ENCODE assay signal across 8 cellular contexts in the genomic region with DNA sequence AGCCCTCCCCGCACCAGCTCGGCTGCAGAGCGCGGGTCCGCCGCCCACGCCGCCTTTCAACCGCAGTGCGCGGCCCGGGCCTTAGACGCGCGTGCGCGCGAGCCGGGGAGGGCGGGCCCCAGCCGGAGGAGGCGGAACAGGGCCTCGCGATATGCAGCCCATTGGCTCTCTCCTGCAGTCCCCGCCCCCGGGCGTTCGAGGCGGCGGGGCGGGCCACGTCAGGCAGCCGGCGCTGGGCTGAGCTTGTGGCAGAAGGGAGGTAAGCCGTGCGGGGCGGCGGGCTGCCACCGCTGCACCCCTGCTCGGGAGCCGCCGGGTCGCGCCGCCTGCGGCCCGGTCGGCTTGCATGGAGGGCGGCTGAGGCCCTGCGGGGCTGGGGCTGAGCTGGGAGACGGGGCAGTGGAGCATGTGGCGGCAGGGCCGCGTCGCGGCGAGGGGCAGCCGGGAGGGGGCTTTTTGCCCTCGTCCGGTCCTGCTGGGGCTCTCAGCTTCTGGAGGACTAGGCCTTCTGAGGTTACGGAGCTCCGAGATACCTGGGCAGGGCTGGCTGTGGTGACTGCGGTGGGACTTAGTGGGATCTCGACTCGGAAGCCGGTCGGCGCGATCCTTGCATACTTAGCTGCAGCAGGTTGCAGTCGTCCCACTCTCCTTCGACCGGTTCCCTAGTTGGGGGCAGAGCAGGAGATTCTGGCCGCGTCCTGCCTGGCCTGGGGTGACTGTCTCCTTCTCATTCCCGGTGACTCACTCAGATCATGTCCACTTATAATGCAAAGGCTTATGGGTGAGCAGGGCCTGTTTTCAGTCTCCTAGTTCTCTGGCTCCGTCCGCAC.
DNase-seq lines count a peak whose midpoint lies in the region; ATAC-seq and TF ChIP-seq lines count a peak whose summit lies in the region.

A gene with protein sequence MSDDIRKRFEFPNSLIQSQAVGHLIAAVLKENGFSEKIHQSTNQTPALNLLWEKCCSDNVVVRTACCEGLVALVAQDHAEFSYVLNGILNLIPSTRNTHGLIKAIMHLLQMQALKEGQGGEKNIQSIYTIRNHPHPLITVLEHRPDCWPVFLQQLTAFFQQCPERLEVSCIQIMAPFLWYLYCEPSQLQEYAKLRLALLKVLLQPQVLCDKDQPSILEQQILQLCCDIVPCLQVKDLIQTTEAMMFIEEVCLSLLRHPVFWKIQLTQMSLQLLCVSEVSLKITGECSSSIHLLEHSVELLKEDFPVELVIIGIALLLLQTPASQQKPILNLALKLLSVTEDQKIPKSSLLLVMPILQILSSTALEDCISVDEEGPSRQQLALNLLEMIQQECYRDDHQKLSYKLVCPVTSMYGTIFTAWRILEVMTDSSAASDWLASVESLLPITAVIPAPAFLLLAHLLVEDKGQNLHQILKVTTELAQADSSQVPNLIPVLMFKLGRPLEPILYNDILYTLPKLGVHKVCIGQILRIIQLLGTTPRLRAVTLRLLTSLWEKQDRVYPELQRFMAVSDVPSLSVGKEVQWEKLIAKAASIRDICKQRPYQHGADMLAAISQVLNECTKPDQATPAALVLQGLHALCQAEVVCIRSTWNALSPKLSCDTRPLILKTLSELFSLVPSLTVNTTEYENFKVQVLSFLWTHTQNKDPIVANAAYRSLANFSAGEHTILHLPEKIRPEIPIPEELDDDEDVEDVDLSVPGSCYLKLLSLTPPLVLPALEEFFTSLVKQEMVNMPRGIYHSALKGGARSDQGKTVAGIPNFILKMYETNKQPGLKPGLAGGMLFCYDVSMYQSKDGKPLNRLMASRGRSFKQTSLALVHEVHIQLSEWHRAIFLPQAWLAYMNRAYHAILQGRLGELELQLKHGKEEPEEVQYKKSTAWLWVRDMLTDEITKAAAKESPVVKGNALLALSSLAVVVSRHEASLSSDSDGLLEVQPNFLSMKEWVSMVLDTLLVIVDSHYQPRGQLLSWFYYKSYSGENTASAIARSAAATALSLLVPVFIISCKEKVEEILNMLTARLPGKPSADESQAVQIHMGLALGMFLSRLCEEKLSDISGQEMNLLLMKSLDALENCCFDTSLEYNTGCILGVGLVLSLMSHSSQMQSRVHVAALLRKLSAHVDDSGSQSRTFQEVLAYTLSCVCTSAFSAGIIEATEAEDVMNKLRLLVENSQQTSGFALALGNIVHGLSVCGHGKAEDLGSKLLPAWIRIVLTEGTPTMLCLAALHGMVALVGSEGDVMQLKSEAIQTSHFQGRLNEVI (N-terminal part only) (plus strand): TSS at position 225 of the 830 bp plus-strand sequence. CDS start 31,095 bp downstream, outside the sequence.

- TF ChIP-seq CTCF in fibroblast of pulmonary artery (IDR thresholded peaks at IDR 0.05; ENCODE audit: low read length, missing control alignments) = no peak
- no peak for TF ChIP-seq CTCF in nephron (IDR thresholded peaks at IDR 0.05; ENCODE audit: unreplicated experiment in 3 of 3)

- H3K36me3 Mint-ChIP-seq in nephron (ENCODE audit: low read depth) = no peaks in the 10 kb centered on the region
- no peaks in the 10 kb centered on the region for H3K36me3 Mint-ChIP-seq in stimulated activated naive CD8-positive, alpha-beta T cell treated with anti-CD3 and anti-CD28 coated beads, Interleukin-15, Interleukin-2, amounts not matched to agents 100 ng/mL and 50 ng/mL, for 24 hours (ENCODE audit: low read depth)

- H3K4me3 Mint-ChIP-seq in nephron = peak within 1 kb of the TSS; percentile 87 to 97 (median 93)
- H3K4me3 Mint-ChIP-seq in stimulated activated naive CD8-positive, alpha-beta T cell treated with anti-CD3 and anti-CD28 coated beads, Interleukin-15, Interleukin-2, amounts not matched to agents 100 ng/mL and 50 ng/mL, for 24 hours = peak within 1 kb of the TSS; percentile 93

- H3K9me3 Mint-ChIP-seq in nephron = no peaks in the 10 kb centered on the region
- no peaks in the 10 kb centered on the region for H3K9me3 Mint-ChIP-seq in stimulated activated naive CD8-positive, alpha-beta T cell treated with anti-CD3 and anti-CD28 coated beads, Interleukin-15, Interleukin-2, amounts not matched to agents 100 ng/mL and 50 ng/mL, for 24 hours

- peak within 1 kb of the TSS; percentile 73 to 93 (median 88) for H3K27ac Mint-ChIP-seq in nephron
- peak within 1 kb of the TSS; percentile 87 for H3K27ac Mint-ChIP-seq in stimulated activated naive CD8-positive, alpha-beta T cell treated with anti-CD3 and anti-CD28 coated beads, Interleukin-15, Interleukin-2, amounts not matched to agents 100 ng/mL and 50 ng/mL, for 24 hours

- DNase-seq in DMS53 treated with DMSO at 0.1 percent for 48 hours (lab: John Stamatoyannopoulos, UW; ENCODE audit: unreplicated experiment) (peak; percentile 77), KG1 (lab: John Stamatoyannopoulos, UW) (peak; percentile 88), RKO (ENCODE audit: low spot score) (peak; percentile 96), fibroblast of pulmonary artery (ENCODE audit: low read depth) (peak; percentile 93)
- DNase-seq in activated T-helper 9 cell treated with anti-CD3 and anti-CD28 coated beads, Interleukin-2, amount 50 U/mL, for 16 hours (ENCODE audit: low read depth) = peak; percentile 94

- no peaks in the 10 kb centered on the region for H3K27me3 Mint-ChIP-seq in nephron (ENCODE audit: low read depth)
- H3K27me3 Mint-ChIP-seq in stimulated activated naive CD8-positive, alpha-beta T cell treated with anti-CD3 and anti-CD28 coated beads, Interleukin-15, Interleukin-2, amounts not matched to agents 100 ng/mL and 50 ng/mL, for 24 hours = no peaks in the 10 kb centered on the region

- H3K4me3 ChIP-seq in fibroblast of pulmonary artery (replicated peaks; ENCODE audit: low read depth, low read length) = peak within 1 kb of the TSS; percentile 68

- peaks cover 23% of the 10 kb centered on the region for H3K4me1 Mint-ChIP-seq in nephron
- H3K4me1 Mint-ChIP-seq in stimulated activated naive CD8-positive, alpha-beta T cell treated with anti-CD3 and anti-CD28 coated beads, Interleukin-15, Interleukin-2, amounts not matched to agents 100 ng/mL and 50 ng/mL, for 24 hours (ENCODE audit: low read depth) = peaks cover 28% of the 10 kb centered on the region

- peak; percentile 98 for ATAC-seq in GM21723 (IDR thresholded peaks at IDR 0.05; ENCODE audit: unreplicated experiment)

Comparison
In these comparisons a context has a peak if more than half of its experiments do, and no peak if none do; other contexts are left out.
1. Peak in every context shown above with its lines: DNase-seq, ATAC-seq and H3K4me3 ChIP-seq.